In the genomic region with DNA sequence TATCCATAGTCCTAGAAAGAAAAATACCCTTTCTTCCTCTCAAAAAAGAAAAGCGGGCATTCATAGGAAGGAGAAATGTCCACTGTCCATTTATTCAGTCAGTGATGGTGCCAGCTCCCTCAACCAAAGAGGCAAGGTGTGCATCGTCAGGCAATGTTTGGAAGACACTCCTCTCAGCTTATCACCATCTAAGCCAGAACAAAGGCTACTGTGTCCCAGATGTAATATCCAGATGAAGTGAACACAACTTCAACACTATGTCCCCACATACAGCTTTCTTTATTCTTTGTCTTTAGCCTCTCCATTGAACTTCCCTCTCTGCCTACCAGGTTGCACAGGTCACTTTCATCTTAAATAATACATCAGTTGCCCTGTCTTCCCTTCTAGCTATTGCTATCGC, we compare ENCODE assay signal across 29 cellular contexts.
"Had no signal": no experiment of that assay in that cellular context is flagged by ENCODE, and none has a peak within 500 bp of the region (broad histone marks: within the 10 kb centered on the region; RNA-seq: fewer than 3 reads in every experiment).

No MANE protein-coding gene starts in this region.

- H3K36me3 Mint-ChIP-seq: stimulated activated effector memory CD8-positive, alpha-beta T cell treated with anti-CD3 and anti-CD28 coated beads, Interleukin-12 subunit alpha, Interleukin-12 subunit beta, amount 100 ng/mL, for 72 hours; type B pancreatic cell had no signal

- H3K4me1 Mint-ChIP-seq: stimulated activated effector memory CD8-positive, alpha-beta T cell treated with anti-CD3 and anti-CD28 coated beads, Interleukin-12 subunit alpha, Interleukin-12 subunit beta, amount 100 ng/mL, for 72 hours; stimulated activated memory B cell treated with anti-CD40 and anti-IgM and Interleukin-4, amounts not matched to agents 10 μg/mL and 1 μg/mL and 100 μg/mL, for 72 hours; stimulated activated naive B cell treated with anti-CD40 and anti-IgM and Interleukin-4, amounts not matched to agents 10 μg/mL and 1 μg/mL and 100 μg/mL, for 72 hours; stimulated activated naive CD8-positive, alpha-beta T cell treated with anti-CD3 and anti-CD28 coated beads, Interleukin-15, amount 100 ng/mL, for 72 hours had no signal

- H3K4me3 Mint-ChIP-seq: stimulated activated effector memory CD8-positive, alpha-beta T cell treated with anti-CD3 and anti-CD28 coated beads, Interleukin-12 subunit alpha, Interleukin-12 subunit beta, amount 100 ng/mL, for 72 hours; stimulated activated memory B cell treated with anti-CD40 and anti-IgM and Interleukin-4, amounts not matched to agents 10 μg/mL and 1 μg/mL and 100 μg/mL, for 72 hours; stimulated activated naive B cell treated with anti-CD40 and anti-IgM and Interleukin-4, amounts not matched to agents 10 μg/mL and 1 μg/mL and 100 μg/mL, for 72 hours; stimulated activated naive CD8-positive, alpha-beta T cell treated with anti-CD3 and anti-CD28 coated beads, Interleukin-15, amount 100 ng/mL, for 72 hours; stimulated activated naive CD8-positive, alpha-beta T cell treated with anti-CD3 and anti-CD28 coated beads, Interleukin-15, Interleukin-2, amounts not matched to agents 100 ng/mL and 50 ng/mL, for 24 hours; type B pancreatic cell had no signal

- H3K4me3 ChIP-seq: stomach, suprapubic skin, testis, thoracic aorta, thyroid gland, tibial artery, tibial nerve, transverse colon, upper lobe of left lung, upper lobe of right lung, uterus, vagina had no signal

- DNase-seq: stimulated activated CD4-positive, alpha-beta T cell treated with anti-CD3 and anti-CD28 coated beads, Interleukin-2, amount 100 ng/mL, for 48 hours; stimulated activated CD4-positive, alpha-beta T cell treated with anti-CD3 and anti-CD28 coated beads, Interleukin-4, amount 100 ng/mL, for 1 hour; stimulated activated CD4-positive, alpha-beta T cell treated with anti-CD3 and anti-CD28 coated beads, Interleukin-4, amount 100 ng/mL, for 24 hours; stimulated activated CD4-positive, alpha-beta T cell treated with anti-CD3 and anti-CD28 coated beads, Interleukin-4, amount 100 ng/mL, for 4 hours; stimulated activated CD8-positive, alpha-beta memory T cell treated with anti-CD3 and anti-CD28 coated beads, Interleukin-4, amount 100 ng/mL, for 48 hours; stimulated activated naive B cell treated with anti-CD40 and anti-IgM and Interleukin-4, amounts not matched to agents 10 μg/mL and 1 μg/mL and 100 μg/mL, for 72 hours; stimulated activated naive CD4-positive, alpha-beta T cell; stimulated activated naive CD4-positive, alpha-beta T cell treated with Interleukin-2 at 50 U/mL for 16 hours; stimulated activated naive CD8-positive, alpha-beta T cell treated with anti-CD3 and anti-CD28 coated beads, Interleukin-15, amount 100 ng/mL, for 72 hours; stimulated activated naive CD8-positive, alpha-beta T cell treated with anti-CD3 and anti-CD28 coated beads, Interleukin-15, Interleukin-2, amounts not matched to agents 100 U/mL and 50 U/mL, for 24 hours; stomach; substantia nigra; testis; thyroid gland; tibial artery; transverse colon; trophoblast cell; upper lobe of left lung; upper lobe of right lung; uterus had no signal

- H3K27me3 ChIP-seq: stomach, suprapubic skin, testis, thyroid gland, tibial artery, tibial nerve, transverse colon, upper lobe of left lung, upper lobe of right lung, uterus, vagina had no signal

- H3K27ac Mint-ChIP-seq: stimulated activated effector memory CD8-positive, alpha-beta T cell treated with anti-CD3 and anti-CD28 coated beads, Interleukin-12 subunit alpha, Interleukin-12 subunit beta, amount 100 ng/mL, for 72 hours; stimulated activated memory B cell treated with anti-CD40 and anti-IgM and Interleukin-4, amounts not matched to agents 10 μg/mL and 1 μg/mL and 100 μg/mL, for 72 hours; stimulated activated naive B cell treated with anti-CD40 and anti-IgM and Interleukin-4, amounts not matched to agents 10 μg/mL and 1 μg/mL and 100 μg/mL, for 72 hours; stimulated activated naive CD8-positive, alpha-beta T cell treated with anti-CD3 and anti-CD28 coated beads, Interleukin-15, amount 100 ng/mL, for 72 hours; stimulated activated naive CD8-positive, alpha-beta T cell treated with anti-CD3 and anti-CD28 coated beads, Interleukin-15, Interleukin-2, amounts not matched to agents 100 ng/mL and 50 ng/mL, for 24 hours; type B pancreatic cell had no signal

- H3K4me1 ChIP-seq: stomach, suprapubic skin, testis, tibial artery, tibial nerve, transverse colon, upper lobe of left lung, upper lobe of right lung, uterus, vagina had no signal

- H3K27ac ChIP-seq: stomach, suprapubic skin, testis, thoracic aorta, thyroid gland, tibial artery, tibial nerve, transverse colon, upper lobe of left lung, upper lobe of right lung, uterus, vagina had no signal

- H3K36me3 ChIP-seq: stomach, suprapubic skin, thoracic aorta, thyroid gland, tibial artery, transverse colon, upper lobe of left lung, upper lobe of right lung, uterus, vagina had no signal

- H3K27me3 Mint-ChIP-seq: type B pancreatic cell had no signal

- H3K9me3 ChIP-seq: testis, thyroid gland, upper lobe of right lung, uterus had no signal

- FAIRE-seq: urothelium cell line had no signal

- ATAC-seq: stimulated activated effector memory CD8-positive, alpha-beta T cell treated with anti-CD3 and anti-CD28 coated beads, Interleukin-12 subunit alpha, Interleukin-12 subunit beta, amount 100 ng/mL, for 72 hours; stimulated activated memory B cell treated with anti-CD40 and anti-IgM and Interleukin-4, amounts not matched to agents 10 μg/mL and 1 μg/mL and 100 μg/mL, for 72 hours; stimulated activated naive B cell treated with anti-CD40 and anti-IgM and Interleukin-4, amounts not matched to agents 10 μg/mL and 1 μg/mL and 100 μg/mL, for 72 hours; stimulated activated naive CD8-positive, alpha-beta T cell treated with anti-CD3 and anti-CD28 coated beads, Interleukin-15, amount 100 ng/mL, for 72 hours; stimulated activated naive CD8-positive, alpha-beta T cell treated with anti-CD3 and anti-CD28 coated beads, Interleukin-15, Interleukin-2, amounts not matched to agents 100 U/mL and 50 U/mL, for 24 hours; upper lobe of right lung had no signal
